Comparison of ENCODE assay signal across 19 cellular contexts in genomic region chr1:204448991-204449390, GRCh38. TPM values are rescaled to one million over a fixed set of nuclear protein-coding genes. Genes with fewer than 3 reads are reported as not detected.
DNase-seq lines count a peak whose midpoint lies in the region; ATAC-seq and TF ChIP-seq lines count a peak whose summit lies in the region.
"Had no signal": no experiment of that assay in that cellular context is flagged by ENCODE, and none has a peak within 500 bp of the region (broad histone marks: within the 10 kb centered on the region; RNA-seq: fewer than 3 reads in every experiment).

No MANE protein-coding gene starts in this region.

- DNase-seq in left ventricle myocardium inferior = no peak
- DNase-seq in left ventricle myocardium superior = no peak
- no peak for DNase-seq in activated CD4-positive, alpha-beta memory T cell treated with anti-CD3 and anti-CD28 coated beads for 36 hours
- no peak for DNase-seq in naive B cell
- DNase-seq in transverse colon = no peak
- DNase-seq in GM19238 (ENCODE audit: insufficient read length, low spot score) = no peak
- DNase-seq: activated CD4-positive, alpha-beta T cell treated with anti-CD3 and anti-CD28 coated beads for 48 hours; activated T-cell treated with anti-CD3 and anti-CD28 coated beads for 4 hours; endodermal cell; foreskin fibroblast; NCI-H1694; NCI-H345; nephron progenitor cell; NK-92 treated with Interleukin-12 subunit alpha and Interleukin-12 subunit beta, amount 100 ng/mL, for 24 hours; SHP77; T-helper 9 cell had no signal

- no peak for ATAC-seq in left ventricle myocardium superior
- ATAC-seq in naive B cell (ENCODE audit: low read depth in 2 of 2) = no peak
- no peak for ATAC-seq in HG03342 (IDR thresholded peaks at IDR 0.05; ENCODE audit: unreplicated experiment)
- ATAC-seq in HG03039 (IDR thresholded peaks at IDR 0.05; ENCODE audit: unreplicated experiment) = no peak

- no peaks in the 10 kb centered on the region for H3K9me3 Mint-ChIP-seq in activated CD4-positive, alpha-beta memory T cell treated with anti-CD3 and anti-CD28 coated beads for 36 hours
- no peaks in the 10 kb centered on the region for H3K9me3 Mint-ChIP-seq in naive B cell
- H3K9me3 Mint-ChIP-seq: endodermal cell, nephron progenitor cell had no signal

- no peak for TF ChIP-seq EP300 in transverse colon (IDR thresholded peaks at IDR 0.05; ENCODE audit: low read depth)

- H3K27ac ChIP-seq in left ventricle myocardium inferior (replicated peaks) = peak overlapping the region; percentile 92
- peak overlapping the region; percentile 88 to 97 (median 90) for H3K27ac ChIP-seq in transverse colon
- H3K27ac ChIP-seq: cardiac muscle cell had no signal

- no peak overlapping the region for H3K4me3 Mint-ChIP-seq in activated CD4-positive, alpha-beta memory T cell treated with anti-CD3 and anti-CD28 coated beads for 36 hours
- H3K4me3 Mint-ChIP-seq in naive B cell = peak overlapping the region in 6 of 8 donors; percentile 38 to 77 (median 58)
- H3K4me3 Mint-ChIP-seq: endodermal cell, nephron progenitor cell had no signal

- CTCF ChIA-PET in activated CD4-positive, alpha-beta memory T cell treated with anti-CD3 and anti-CD28 coated beads for 36 hours (lab: Charles Lee) = interaction anchor here (3.6 to 33.4 kb wide), 3 partner anchors 11 to 52 kb away, joined by 21 to 1224 read pairs (median 194); partner anchors contain the start of gene PIK3C2B

- H3K4me1 ChIP-seq in left ventricle myocardium inferior (peaks cover 90% of the 10 kb centered on the region), transverse colon (peaks cover 43 to 78% (median 50%) of the 10 kb centered on the region in 4 donors)

- H3K4me1 Mint-ChIP-seq in activated CD4-positive, alpha-beta memory T cell treated with anti-CD3 and anti-CD28 coated beads for 36 hours (ENCODE audit: low read depth) = peaks cover 78% of the 10 kb centered on the region
- peaks cover 60 to 87% (median 72%) of the 10 kb centered on the region in 3 donors for H3K4me1 Mint-ChIP-seq in naive B cell

- H3K27me3 Mint-ChIP-seq in activated CD4-positive, alpha-beta memory T cell treated with anti-CD3 and anti-CD28 coated beads for 36 hours = no peaks in the 10 kb centered on the region
- no peaks in the 10 kb centered on the region for H3K27me3 Mint-ChIP-seq in naive B cell

- H3K36me3 Mint-ChIP-seq in activated CD4-positive, alpha-beta memory T cell treated with anti-CD3 and anti-CD28 coated beads for 36 hours = peaks cover 43% of the 10 kb centered on the region
- peaks cover 26 to 48% of the 10 kb centered on the region in 2 donors for H3K36me3 Mint-ChIP-seq in naive B cell

- in situ Hi-C loops in transverse colon (cut with MboI; ENCODE audit: low pct_ligation_motif_present in 1 of 4, low pct_unique_long_range_greater_than_20kb in 1 of 4, low sequenced_read_pairs in 3 of 4) = loop anchor here in 3 of 4 donors (5.0 to 25.0 kb wide), 3 partner anchors 53 to 363 kb away; no protein-coding TSS in a partner anchor

- TF ChIP-seq POLR2A in transverse colon (IDR thresholded peaks at IDR 0.05) = no peak

- intact Hi-C loops in left ventricle myocardium inferior (cut with micrococcal nuclease) = loop anchor here (5.0 kb wide), 1 partner anchor 53 kb away; no protein-coding TSS in a partner anchor
- intact Hi-C loops in left ventricle myocardium superior (cut with micrococcal nuclease) = loop anchor here (5.0 kb wide), 1 partner anchor 53 kb away; no protein-coding TSS in a partner anchor
- intact Hi-C loops in activated CD4-positive, alpha-beta memory T cell treated with anti-CD3 and anti-CD28 coated beads for 36 hours (cut with micrococcal nuclease) = no loop called here
- intact Hi-C loops in transverse colon (cut with DNase I; ENCODE audit: low total_unique reads) = no loop called here

- H3K9me3 ChIP-seq in left ventricle myocardium inferior (replicated peaks) (no peaks in the 10 kb centered on the region), transverse colon (no peaks in the 10 kb centered on the region)

- 40 to 77% methylated on average over 2 to 3 of the region's 3 CpGs for WGBS in transverse colon (ENCODE audit: low coverage in 1 of 2), 2 donors

- H3K36me3 ChIP-seq in left ventricle myocardium inferior (peaks cover 64% of the 10 kb centered on the region), transverse colon (peaks cover 0 to 8% (median 0%) of the 10 kb centered on the region in 4 donors)

- peak overlapping the region; percentile 62 for H3K27ac Mint-ChIP-seq in activated CD4-positive, alpha-beta memory T cell treated with anti-CD3 and anti-CD28 coated beads for 36 hours
- H3K27ac Mint-ChIP-seq in naive B cell = peak overlapping the region; percentile 90 to 94 (median 92)
- H3K27ac Mint-ChIP-seq: endodermal cell, nephron progenitor cell had no signal

- no peaks in the 10 kb centered on the region for H3K27me3 ChIP-seq in left ventricle myocardium inferior (ENCODE audit: low read depth)
- no peaks in the 10 kb centered on the region for H3K27me3 ChIP-seq in transverse colon
- H3K27me3 ChIP-seq: cardiac muscle cell had no signal

- no peak overlapping the region for H3K4me3 ChIP-seq in left ventricle myocardium inferior
- no peak overlapping the region for H3K4me3 ChIP-seq in transverse colon
- H3K4me3 ChIP-seq: cardiac muscle cell had no signal

- TF ChIP-seq CTCF in left ventricle myocardium inferior (IDR thresholded peaks at IDR 0.05; ENCODE audit: borderline replicate concordance) (no peak), transverse colon (IDR thresholded peaks at IDR 0.05) (no peak)

- POLR2A ChIA-PET in activated CD4-positive, alpha-beta memory T cell treated with anti-CD3 and anti-CD28 coated beads for 36 hours (lab: Charles Lee) = interaction anchor here (0.6 to 2.1 kb wide), 3 partner anchors 17 to 49 kb away, joined by 3 to 5 read pairs (median 4); no protein-coding TSS in a partner anchor

RNA-seq across cellular contexts. Expression of gene PPP1R15B, which starts 37.4 kb away (rescaled TPM):
- total RNA-seq in left ventricle myocardium inferior = 20.5 TPM
- 20.8 TPM for total RNA-seq in left ventricle myocardium superior
- 10 to 100 TPM; 54.9 to 57.1 TPM for total RNA-seq in activated CD4-positive, alpha-beta memory T cell treated with anti-CD3 and anti-CD28 coated beads for 36 hours
- 10 to 100 TPM; 18.5 to 39.0 (median 33.0) TPM for polyA plus RNA-seq in naive B cell (ENCODE audit: low read depth in 6 of 6)
- 10 to 100 TPM; 30.8 to 74.2 (median 54.5) TPM for total RNA-seq in transverse colon

RNA-seq across cellular contexts. Expression of gene PIK3C2B, which starts 45.6 kb away (rescaled TPM):
- total RNA-seq in left ventricle myocardium inferior (18.5 TPM), left ventricle myocardium superior (23.6 TPM), transverse colon (100 to 1,000 TPM in 2 of 4 donors, 10 to 100 TPM in 2; 61.9 to 181 (median 88.8) TPM)
- 10 to 100 TPM; 43.4 to 46.4 TPM for total RNA-seq in activated CD4-positive, alpha-beta memory T cell treated with anti-CD3 and anti-CD28 coated beads for 36 hours
- polyA plus RNA-seq in naive B cell (ENCODE audit: low read depth in 6 of 6) = 10 to 100 TPM in 3 of 6 donors, 1 to 10 TPM in 2, not detected in 1; 8.5 to 16.9 (median 10.6) TPM

Comparison
In these comparisons a context has a peak if more than half of its experiments do, and no peak if none do; other contexts are left out.
1. intact Hi-C loops: an anchor here in left ventricle myocardium inferior (5.0 kb wide) and left ventricle myocardium superior (5.0 kb wide); none called in activated CD4-positive, alpha-beta memory T cell treated with anti-CD3 and anti-CD28 coated beads for 36 hours and transverse colon.